13 cellular contexts compared by ENCODE assay signal in genomic region chr3:194054540-194054939, GRCh38.
A peak's percentile ranks its signal among the peaks of the same experiment; 100 is the strongest.
DNase-seq lines count a peak whose midpoint lies in the region; ATAC-seq and TF ChIP-seq lines count a peak whose summit lies in the region.
"Had no signal": no experiment of that assay in that cellular context is flagged by ENCODE, and none has a peak within 500 bp of the region (broad histone marks: within the 10 kb centered on the region; RNA-seq: fewer than 3 reads in every experiment).

No MANE protein-coding gene starts in this region.

- H2BK12ac ChIP-seq in H9 (ENCODE audit: insufficient read length, low read depth, low read length) (no peak overlapping the region), neuronal stem cell (ENCODE audit: low read length) (no peak overlapping the region)

- H4K20me1 ChIP-seq in H9 (ENCODE audit: control insufficient read depth, insufficient read depth, insufficient read length) = no peaks in the 10 kb centered on the region
- H4K20me1 ChIP-seq: BLaER1 had no signal

- no CpG with 5 or more reads among the region's 5 CpGs for WGBS in H9 (ENCODE audit: extremely low coverage, insufficient read length, low lambda C conversion rate)
- WGBS in endodermal cell (ENCODE audit: insufficient coverage in 1 of 2, insufficient read length in 1 of 2), 2 experiments = 56 to 57% methylated on average over 4 to 5 of the region's 5 CpGs
- WGBS in neuronal stem cell (ENCODE audit: extremely low coverage in 2 of 2, insufficient read length in 2 of 2, insufficient replicate concordance in 1 of 2), 2 donors = no CpG with 5 or more reads among the region's 5 CpGs

- H3K27ac Mint-ChIP-seq in H9 (no peak overlapping the region), endodermal cell (peak overlapping the region; percentile 27)
- H3K27ac Mint-ChIP-seq: IgD-negative memory B cell had no signal

- H3K4me3 ChIP-seq in Panc1 (ENCODE audit: low read depth in 2 of 2, low read length in 2 of 2) = no peak overlapping the region
- H3K4me3 ChIP-seq in endodermal cell (ENCODE audit: low read length) = no peak overlapping the region
- H3K4me3 ChIP-seq in neuronal stem cell (ENCODE audit: low read length in 2 of 2) = no peak overlapping the region
- H3K4me3 ChIP-seq: BLaER1 had no signal

- no peak for TF ChIP-seq CTCF in H9 (conservative IDR thresholded peaks at IDR 0.05)
- no peak for TF ChIP-seq CTCF in Panc1 (IDR thresholded peaks at IDR 0.05)
- no peak for TF ChIP-seq CTCF in endodermal cell (conservative IDR thresholded peaks at IDR 0.05)

- intact Hi-C loops in Panc1 (cut with micrococcal nuclease; ENCODE audit: unreplicated experiment) = no loop called here

- peaks cover 56% of the 10 kb centered on the region for H3K27me3 Mint-ChIP-seq in H9 (ENCODE audit: low read depth)
- H3K27me3 Mint-ChIP-seq in endodermal cell (ENCODE audit: insufficient read depth) = peaks cover 7% of the 10 kb centered on the region

- H3K23ac ChIP-seq in H9 (ENCODE audit: insufficient read length, low read depth, low read length) = no peak overlapping the region
- H3K23ac ChIP-seq in neuronal stem cell (ENCODE audit: low read depth, low read length, poor library complexity) = no peak overlapping the region

- no peak overlapping the region for H2BK120ac ChIP-seq in H9 (ENCODE audit: low read depth, low read length, poor library complexity, severe bottlenecking)
- peak overlapping the region; percentile 11 for H2BK120ac ChIP-seq in neuronal stem cell (ENCODE audit: low read depth, low read length)

- no TSS peak for BruUV-seq in Panc1 (replicated peaks; lab: Mats Ljungman, UMichigan)

- peaks cover 40 to 42% of the 10 kb centered on the region in 2 experiments for H3K4me1 Mint-ChIP-seq in H9
- peaks cover 19% of the 10 kb centered on the region for H3K4me1 Mint-ChIP-seq in endodermal cell

- H2AFZ ChIP-seq in H9 (ENCODE audit: low read length) (no peak overlapping the region), neuronal stem cell (ENCODE audit: low read length) (no peak overlapping the region)

- DNase-seq in H9 (peak; percentile 50), Panc1 (ENCODE audit: low read depth, low spot score) (no peak), endodermal cell (peak; percentile 86), neuronal stem cell (ENCODE audit: low spot score) (no peak), GOT3 (lab: John Stamatoyannopoulos, UW) (no peak)
- DNase-seq: AML-193, DMS53, GF-D8 had no signal

- H3T11ph ChIP-seq in H9 (ENCODE audit: low read length) = no peak overlapping the region

- no peak overlapping the region for H2BK20ac ChIP-seq in H9 (ENCODE audit: low read depth, low read length, poor library complexity, severe bottlenecking)

- no peaks in the 10 kb centered on the region for H3K79me2 ChIP-seq in H9 (ENCODE audit: insufficient read depth, low read length)

- no peak overlapping the region for H3K4me2 ChIP-seq in H9 (ENCODE audit: insufficient read depth, insufficient read length, low read length)
- H3K4me2 ChIP-seq in neuronal stem cell (ENCODE audit: insufficient read depth, low read length, poor library complexity, severe bottlenecking) = no peak overlapping the region
- H3K4me2 ChIP-seq: BLaER1, KMS-11 had no signal

- POLR2A ChIA-PET in Panc1 (lab: Charles Lee) = interaction anchor here (0.6 kb wide), 1 partner anchor 244 kb away, joined by 12 read pairs; no protein-coding TSS in a partner anchor

- H3K27me3 ChIP-seq in H9 (ENCODE audit: insufficient read depth, low read length) = no peaks in the 10 kb centered on the region; the same call in 1 of the 2 replicates
- H3K27me3 ChIP-seq in Panc1 (ENCODE audit: control insufficient read depth, insufficient read depth, low read length) = no peaks in the 10 kb centered on the region
- peaks cover 4% of the 10 kb centered on the region for H3K27me3 ChIP-seq in endodermal cell (ENCODE audit: control insufficient read depth, insufficient read depth, low read length, poor library complexity, severe bottlenecking)
- H3K27me3 ChIP-seq in neuronal stem cell (ENCODE audit: control insufficient read depth in 3 of 3, insufficient read depth in 3 of 3, low read depth in 1 of 3, low read length in 3 of 3) = no peaks in the 10 kb centered on the region
- H3K27me3 ChIP-seq: BLaER1 had no signal

- H2AK5ac ChIP-seq in H9 (ENCODE audit: insufficient read length, low read length) (no peak overlapping the region), neuronal stem cell (ENCODE audit: low read depth, low read length) (peak overlapping the region; percentile 4)

- H4K5ac ChIP-seq in H9 (ENCODE audit: insufficient read length, low read depth, low read length) = no peak overlapping the region

- H3K9ac ChIP-seq in H9 (ENCODE audit: extremely low read depth, insufficient read length, low read length) (no peak overlapping the region), endodermal cell (ENCODE audit: extremely low read depth, low read length, poor library complexity, severe bottlenecking) (no peak overlapping the region), neuronal stem cell (ENCODE audit: low read depth, low read length, poor library complexity) (no peak overlapping the region)
- H3K9ac ChIP-seq: BLaER1, KMS-11 had no signal

- H3K4me3 Mint-ChIP-seq in H9 (no peak overlapping the region), endodermal cell (no peak overlapping the region)

- ATAC-seq in Panc1 (no peak), GM21619 (IDR thresholded peaks at IDR 0.05; ENCODE audit: unreplicated experiment) (no peak), GM18498 (IDR thresholded peaks at IDR 0.05; ENCODE audit: unreplicated experiment) (no peak)

- H3K56ac ChIP-seq in H9 (ENCODE audit: insufficient read length, low read depth, low read length) = no peak overlapping the region

- in situ Hi-C loops in Panc1 (cut with HindIII; ENCODE audit: low pct_unique_long_range_greater_than_20kb, low sequenced_read_pairs) = no loop called here

- H3K14ac ChIP-seq in H9 (ENCODE audit: insufficient read depth, low read length) (no peak overlapping the region), neuronal stem cell (ENCODE audit: low read length) (no peak overlapping the region)

- CTCF ChIA-PET in Panc1 (lab: Charles Lee) = interaction anchor here (0.7 kb wide), 1 partner anchor 262 kb away, joined by 3 read pairs; no protein-coding TSS in a partner anchor

- no peak overlapping the region for H4K91ac ChIP-seq in H9 (ENCODE audit: insufficient read length, low read depth, low read length)
- no peak overlapping the region for H4K91ac ChIP-seq in neuronal stem cell (ENCODE audit: low read depth, low read length, poor library complexity)

- no peak overlapping the region for H3K27ac ChIP-seq in H9 (ENCODE audit: insufficient read length, low read depth, low read length)
- peak overlapping the region; percentile 13; the same call in 1 of the 2 replicates for H3K27ac ChIP-seq in Panc1 (ENCODE audit: low read length)
- H3K27ac ChIP-seq in endodermal cell (ENCODE audit: low read depth, low read length) = no peak overlapping the region
- H3K27ac ChIP-seq in neuronal stem cell (replicated peaks; ENCODE audit: low read length) = no peak overlapping the region
- H3K27ac ChIP-seq: BLaER1, KMS-11 had no signal

- H2BK5ac ChIP-seq in H9 (ENCODE audit: insufficient read length, low read length) = no peak overlapping the region
- H2BK5ac ChIP-seq in neuronal stem cell (ENCODE audit: low read length) = no peak overlapping the region

- H3K9me3 ChIP-seq in H9 (ENCODE audit: control insufficient read depth, low read depth, low read length) (peaks cover 9% of the 10 kb centered on the region), Panc1 (ENCODE audit: control insufficient read depth, insufficient read depth, low read depth, low read length) (peaks cover 21% of the 10 kb centered on the region; the same call in 1 of the 2 replicates), endodermal cell (ENCODE audit: control insufficient read depth, low read length) (peaks cover 23% of the 10 kb centered on the region), neuronal stem cell (replicated peaks in 1 of 2; ENCODE audit: control insufficient read depth in 2 of 2, insufficient read depth in 1 of 2, low read depth in 1 of 2, low read length in 2 of 2) (peaks cover 15 to 23% of the 10 kb centered on the region in 2 donors)

- no peaks in the 10 kb centered on the region for H3K23me2 ChIP-seq in H9 (ENCODE audit: insufficient read length, low read depth, low read length, poor library complexity, severe bottlenecking)

- H3K18ac ChIP-seq in H9 (ENCODE audit: insufficient read length, low read depth, low read length) (no peak overlapping the region), neuronal stem cell (ENCODE audit: low read length) (peak overlapping the region; percentile 76)

- H3K36me3 Mint-ChIP-seq in H9 (ENCODE audit: insufficient read depth in 1 of 3, low read depth in 3 of 3) (peaks cover 10 to 24% (median 13%) of the 10 kb centered on the region in 3 experiments; a peak in 6 of 7 replicates), endodermal cell (ENCODE audit: low read depth) (peaks cover 3% of the 10 kb centered on the region)
- H3K36me3 Mint-ChIP-seq: IgD-negative memory B cell had no signal

- H4K8ac ChIP-seq in H9 (replicated peaks; ENCODE audit: insufficient read length, low read depth, low read length) (no peak overlapping the region), neuronal stem cell (ENCODE audit: low read depth, low read length) (no peak overlapping the region)

- H3K9me3 Mint-ChIP-seq in H9 = peaks cover 26 to 27% of the 10 kb centered on the region in 2 experiments
- H3K9me3 Mint-ChIP-seq in endodermal cell = peaks cover 23% of the 10 kb centered on the region

- H3K4ac ChIP-seq in H9 (ENCODE audit: low read depth, low read length) (no peak overlapping the region), neuronal stem cell (ENCODE audit: low read length) (no peak overlapping the region)

- H2BK15ac ChIP-seq in H9 (ENCODE audit: low read depth, low read length) (no peak overlapping the region), neuronal stem cell (ENCODE audit: low read length) (peak overlapping the region; percentile 41)

- H3K36me3 ChIP-seq in Panc1 (ENCODE audit: control insufficient read depth, insufficient read depth, low read length) = no peaks in the 10 kb centered on the region
- no peaks in the 10 kb centered on the region for H3K36me3 ChIP-seq in endodermal cell (ENCODE audit: control insufficient read depth, insufficient read depth, low read length)
- H3K36me3 ChIP-seq in neuronal stem cell (replicated peaks in 1 of 2; ENCODE audit: control insufficient read depth in 2 of 2, insufficient read depth in 2 of 2, low read length in 2 of 2) = no peaks in the 10 kb centered on the region
- H3K36me3 ChIP-seq: BLaER1 had no signal

- H3K4me1 ChIP-seq in H9 (ENCODE audit: insufficient read depth, low read length) (peaks cover 7% of the 10 kb centered on the region; the same call in 1 of the 2 replicates), Panc1 (ENCODE audit: control insufficient read depth, insufficient read depth, low read length) (peaks cover 18% of the 10 kb centered on the region), endodermal cell (ENCODE audit: control insufficient read depth, insufficient read depth, low read length) (peaks cover 8% of the 10 kb centered on the region), neuronal stem cell (ENCODE audit: control insufficient read depth in 2 of 2, insufficient read depth in 1 of 2, low read depth in 1 of 2, low read length in 2 of 2) (peaks cover 11 to 12% of the 10 kb centered on the region in 2 donors)

- H3K79me1 ChIP-seq in H9 (ENCODE audit: insufficient read depth, low read depth, low read length, poor library complexity, severe bottlenecking) (no peaks in the 10 kb centered on the region), neuronal stem cell (ENCODE audit: low read depth, low read length) (no peaks in the 10 kb centered on the region)

Comparison
In these comparisons a context has a peak if more than half of its experiments do, and no peak if none do; other contexts are left out.
1. DNase-seq: peak in H9 (single experiment) and endodermal cell (single experiment); none in Panc1 (single experiment), neuronal stem cell (single experiment) and GOT3 (single experiment).